ENCODE assay signal across 10 cellular contexts in the genomic region with DNA sequence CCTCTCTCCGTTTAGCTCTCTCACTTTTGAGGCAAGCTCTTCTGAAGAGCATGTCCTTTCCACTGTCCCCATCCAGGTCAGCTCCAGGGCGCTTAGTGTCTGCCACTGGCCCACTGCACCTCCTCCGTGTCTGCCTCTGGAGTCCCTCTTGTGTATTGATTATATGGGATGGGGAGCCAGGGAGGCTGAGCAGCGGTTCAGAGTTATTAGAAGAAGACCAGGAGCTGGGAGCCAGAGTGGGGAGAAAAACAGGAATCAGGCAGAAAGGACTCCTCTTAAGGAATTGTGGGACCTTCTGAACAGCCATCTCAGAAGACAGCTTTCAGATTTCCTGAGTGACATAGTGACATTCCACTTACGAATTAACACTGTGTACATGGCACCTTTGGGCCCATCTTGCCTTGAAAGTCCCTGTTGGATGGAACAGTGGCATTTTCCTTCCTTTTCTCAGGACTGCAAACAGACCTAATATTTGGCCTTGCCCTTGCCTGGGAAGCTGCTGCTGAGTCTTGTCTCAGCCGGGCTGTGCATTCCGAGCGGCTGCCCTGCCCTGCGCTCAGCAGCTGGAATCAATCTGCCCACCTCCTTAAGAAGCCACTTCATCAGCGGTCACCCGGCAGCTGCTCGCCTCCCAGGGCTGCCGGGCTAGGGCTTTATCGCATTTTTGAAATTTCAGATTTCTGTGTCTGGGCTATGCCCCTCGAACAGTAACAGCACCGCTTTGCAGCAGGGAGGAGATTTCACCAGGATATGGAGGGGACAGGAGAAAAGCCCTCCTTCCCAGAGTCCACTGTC.
A peak's percentile ranks its signal among the peaks of the same experiment; 100 is the strongest.
DNase-seq lines count a peak whose midpoint lies in the region; ATAC-seq, FAIRE-seq and TF ChIP-seq lines count a peak whose summit lies in the region.
"Had no signal": no experiment of that assay in that cellular context is flagged by ENCODE, and none has a peak within 500 bp of the region (broad histone marks: within the 10 kb centered on the region; RNA-seq: fewer than 3 reads in every experiment).

No MANE protein-coding gene starts in this region.

- TF ChIP-seq POLR2A in H54 (IDR thresholded peaks at IDR 0.05; ENCODE audit: low read depth, low read length) = no peak

- no peaks in the 10 kb centered on the region for H3K9me3 Mint-ChIP-seq in osteocyte (ENCODE audit: unreplicated experiment)

- no peak for FAIRE-seq in H54 (lab: Jason Lieb, UNC)

- peaks cover 8% of the 10 kb centered on the region for H3K27me3 Mint-ChIP-seq in osteocyte (ENCODE audit: unreplicated experiment)

- no peaks in the 10 kb centered on the region for H3K36me3 Mint-ChIP-seq in osteocyte (ENCODE audit: unreplicated experiment)

- peak; percentile 82 for DNase-seq in AG08396 (ENCODE audit: low spot score)
- DNase-seq in Right ventricle myocardium superior = peak; percentile 45
- DNase-seq in osteocyte (ENCODE audit: extremely low spot score, unreplicated experiment) = no peak
- no peak for DNase-seq in activated effector memory CD4-positive, alpha-beta T cell treated with Interleukin-2 at 50 U/mL for 16 hours
- no peak for DNase-seq in stimulated activated CD4-positive, alpha-beta T cell treated with anti-CD3 and anti-CD28 coated beads, Interleukin-4, amount 100 ng/mL, for 1 hour
- DNase-seq in H54 (ENCODE audit: insufficient read length, low spot score) = no peak
- no peak for DNase-seq in NCI-H187 (lab: John Stamatoyannopoulos, UW)
- DNase-seq: NCI-H2171 treated with DMSO at 0.1 percent for 48 hours had no signal

- no peak for TF ChIP-seq CTCF in osteocyte (IDR thresholded peaks at IDR 0.05)

- peak overlapping the region; percentile 95 for H3K4me3 Mint-ChIP-seq in osteocyte (ENCODE audit: unreplicated experiment)

- H3K4me1 Mint-ChIP-seq in osteocyte (ENCODE audit: unreplicated experiment) = peaks cover 34% of the 10 kb centered on the region

- intact Hi-C loops in Right ventricle myocardium superior (cut with DNase I) = no loop called here

- H3K27ac Mint-ChIP-seq in osteocyte (ENCODE audit: unreplicated experiment) = peak overlapping the region; percentile 82
- H3K27ac Mint-ChIP-seq: CD14-positive monocyte had no signal

- peak; percentile 70 for ATAC-seq in SK-N-SH treated with all-trans-retinoic acid at 6 μM for 48 hours
- peak; percentile 34 for ATAC-seq in Right ventricle myocardium superior (ENCODE audit: poor library complexity)

TF ChIP-seq in SK-N-SH treated with all-trans-retinoic acid at 6 μM for 48 hours, 23 proteins besides CTCF, POLR2A, EP300 and RAD21:
- no peak for TF ChIP-seq ZFP3 (CRISPR knock-in tag; IDR thresholded peaks at IDR 0.05)
- no peak for TF ChIP-seq OSR1 (CRISPR knock-in tag; IDR thresholded peaks at IDR 0.05)

Comparison
In these comparisons a context has a peak if more than half of its experiments do, and no peak if none do; other contexts are left out.
1. DNase-seq: peak in AG08396 (single experiment) and Right ventricle myocardium superior (single experiment); none in osteocyte (single experiment), activated effector memory CD4-positive, alpha-beta T cell treated with Interleukin-2 at 50 U/mL for 16 hours (single experiment), stimulated activated CD4-positive, alpha-beta T cell treated with anti-CD3 and anti-CD28 coated beads, Interleukin-4, amount 100 ng/mL, for 1 hour (single experiment), H54 (single experiment) and NCI-H187 (0 of 2).